13 cellular contexts compared by ENCODE assay signal in the genomic region with DNA sequence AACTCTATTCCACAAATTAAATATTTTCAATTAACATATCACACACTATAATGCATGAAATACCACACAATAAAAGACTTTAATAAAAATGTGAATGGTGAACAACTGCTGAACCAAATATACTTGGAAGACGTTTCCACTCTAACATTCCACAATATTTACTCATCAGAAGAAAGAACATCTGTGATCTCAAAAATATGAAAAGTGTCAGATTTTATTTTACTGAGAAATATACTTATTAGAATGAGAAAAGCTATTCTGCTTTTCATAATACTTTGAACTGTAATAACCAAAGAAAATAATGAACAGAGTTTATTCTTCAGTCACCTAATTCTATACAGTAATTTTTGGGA.
A peak's percentile ranks its signal among the peaks of the same experiment; 100 is the strongest.
DNase-seq lines count a peak whose midpoint lies in the region; ATAC-seq, FAIRE-seq and TF ChIP-seq lines count a peak whose summit lies in the region.
"Had no signal": no experiment of that assay in that cellular context is flagged by ENCODE, and none has a peak within 500 bp of the region (broad histone marks: within the 10 kb centered on the region; RNA-seq: fewer than 3 reads in every experiment).

No MANE protein-coding gene starts in this region.

- H3K27ac ChIP-seq in kidney (ENCODE audit: low read depth in 2 of 2, low read length in 2 of 2) = no peak overlapping the region
- H3K27ac ChIP-seq: vagina had no signal

- ATAC-seq in left ventricle myocardium superior (peak; percentile 39), Right ventricle myocardium superior (ENCODE audit: poor library complexity) (no peak), HG03520 (IDR thresholded peaks at IDR 0.05; ENCODE audit: unreplicated experiment) (no peak)

- H3K4me1 ChIP-seq in kidney (ENCODE audit: control insufficient read depth in 1 of 2, insufficient read depth in 1 of 2, low read depth in 1 of 2, low read length in 2 of 2) = no peaks in the 10 kb centered on the region

- FAIRE-seq in kidney (lab: Jason Lieb, UNC) (peak; percentile 82), urothelium cell line (lab: Jason Lieb, UNC) (no peak)

- H3K36me3 ChIP-seq in kidney (ENCODE audit: control insufficient read depth in 1 of 2, insufficient read depth in 2 of 2, low read length in 2 of 2) = no peaks in the 10 kb centered on the region
- H3K36me3 ChIP-seq: vagina had no signal

- no peak for TF ChIP-seq CTCF in cardiac fibroblast (IDR thresholded peaks at IDR 0.05; ENCODE audit: low read depth, low read length)
- no peak for TF ChIP-seq CTCF in kidney (IDR thresholded peaks at IDR 0.05; ENCODE audit: borderline replicate concordance, extremely low read depth, insufficient read depth)

- intact Hi-C loops in left ventricle myocardium superior (cut with micrococcal nuclease) = no loop called here
- intact Hi-C loops in Right ventricle myocardium superior (cut with DNase I) = no loop called here
- intact Hi-C loops in kidney (cut with DNase I) = no loop called here

- H3K4me3 ChIP-seq in cardiac fibroblast (replicated peaks in 1 of 2; ENCODE audit: low read depth in 2 of 2, low read length in 2 of 2) (no peak overlapping the region), kidney (ENCODE audit: low read length in 2 of 2) (no peak overlapping the region)
- H3K4me3 ChIP-seq: vagina had no signal

- H3K9ac ChIP-seq in kidney (ENCODE audit: low read length in 2 of 2) = no peak overlapping the region

- H3K9me3 ChIP-seq in kidney (ENCODE audit: control insufficient read depth in 1 of 2, low read length in 2 of 2) = no peaks in the 10 kb centered on the region
- H3K9me3 ChIP-seq: vagina had no signal

- DNase-seq in left ventricle myocardium superior (no peak), Right ventricle myocardium superior (no peak), cardiac fibroblast (ENCODE audit: low read depth in 2 of 2) (peak; percentile 48 to 76), kidney (no peak), urothelium cell line (ENCODE audit: low spot score) (peak; percentile 33), NCI-H1694 treated with DMSO at 0.1 percent for 48 hours (lab: John Stamatoyannopoulos, UW) (no peak), AML-193 (lab: John Stamatoyannopoulos, UW) (no peak)
- DNase-seq: activated naive CD4-positive, alpha-beta T cell treated with Interleukin-2 at 50 U/mL for 16 hours; GF-D8; hypothalamus; KBM-7 had no signal

Comparison
In these comparisons a context has a peak if more than half of its experiments do, and no peak if none do; other contexts are left out.
1. DNase-seq: peak in cardiac fibroblast (2 of 2) and urothelium cell line (single experiment); none in left ventricle myocardium superior (single experiment), Right ventricle myocardium superior (single experiment), kidney (single experiment), NCI-H1694 treated with DMSO at 0.1 percent for 48 hours (single experiment) and AML-193 (0 of 2).